ENCODE assay signal across 1 cellular context in the genomic region with DNA sequence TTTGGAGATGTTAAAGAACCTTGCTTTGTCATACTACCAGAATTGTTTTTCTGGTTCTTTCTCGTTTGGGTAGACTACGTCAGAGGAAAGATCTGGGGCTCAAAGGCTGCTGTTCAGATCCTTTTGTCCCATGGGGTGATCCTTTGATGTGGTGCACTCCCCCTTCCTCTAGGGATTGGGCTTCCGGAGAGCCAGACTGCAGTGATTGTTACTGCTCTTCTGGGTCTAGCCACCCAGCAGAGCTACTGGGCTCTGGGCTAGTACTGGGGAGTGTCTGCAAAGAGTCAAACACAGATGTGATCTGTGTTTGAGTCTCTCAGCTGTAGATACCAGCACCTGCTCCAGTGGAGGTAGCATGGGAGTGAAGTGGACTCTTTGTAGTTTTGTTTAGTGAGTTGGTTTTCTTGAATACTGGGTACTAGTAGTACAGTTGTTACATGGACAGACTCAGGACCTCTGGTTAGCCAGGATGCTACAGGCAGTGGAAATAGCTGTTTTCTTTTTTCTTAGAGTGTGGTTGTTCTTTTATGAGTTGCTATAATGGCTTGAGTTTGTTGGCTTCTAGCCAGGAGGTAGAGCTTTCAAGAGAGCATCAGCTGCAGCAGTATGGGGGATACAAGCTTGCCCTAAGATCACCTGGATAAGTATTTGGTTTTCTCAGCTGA.
TF ChIP-seq lines count a peak whose summit lies in the region.

No MANE protein-coding gene starts in this region.

TF ChIP-seq in HepG2, 621 proteins besides CTCF, POLR2A, EP300 and RAD21 (continued from another document and continues in another):
- TF ChIP-seq, protein P1, sequence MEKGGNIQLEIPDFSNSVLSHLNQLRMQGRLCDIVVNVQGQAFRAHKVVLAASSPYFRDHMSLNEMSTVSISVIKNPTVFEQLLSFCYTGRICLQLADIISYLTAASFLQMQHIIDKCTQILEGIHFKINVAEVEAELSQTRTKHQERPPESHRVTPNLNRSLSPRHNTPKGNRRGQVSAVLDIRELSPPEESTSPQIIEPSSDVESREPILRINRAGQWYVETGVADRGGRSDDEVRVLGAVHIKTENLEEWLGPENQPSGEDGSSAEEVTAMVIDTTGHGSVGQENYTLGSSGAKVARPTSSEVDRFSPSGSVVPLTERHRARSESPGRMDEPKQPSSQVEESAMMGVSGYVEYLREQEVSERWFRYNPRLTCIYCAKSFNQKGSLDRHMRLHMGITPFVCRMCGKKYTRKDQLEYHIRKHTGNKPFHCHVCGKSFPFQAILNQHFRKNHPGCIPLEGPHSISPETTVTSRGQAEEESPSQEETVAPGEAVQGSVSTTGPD (CRISPR knock-in tag; IDR thresholded peaks at IDR 0.05), result no peak
- TF ChIP-seq, protein P2, sequence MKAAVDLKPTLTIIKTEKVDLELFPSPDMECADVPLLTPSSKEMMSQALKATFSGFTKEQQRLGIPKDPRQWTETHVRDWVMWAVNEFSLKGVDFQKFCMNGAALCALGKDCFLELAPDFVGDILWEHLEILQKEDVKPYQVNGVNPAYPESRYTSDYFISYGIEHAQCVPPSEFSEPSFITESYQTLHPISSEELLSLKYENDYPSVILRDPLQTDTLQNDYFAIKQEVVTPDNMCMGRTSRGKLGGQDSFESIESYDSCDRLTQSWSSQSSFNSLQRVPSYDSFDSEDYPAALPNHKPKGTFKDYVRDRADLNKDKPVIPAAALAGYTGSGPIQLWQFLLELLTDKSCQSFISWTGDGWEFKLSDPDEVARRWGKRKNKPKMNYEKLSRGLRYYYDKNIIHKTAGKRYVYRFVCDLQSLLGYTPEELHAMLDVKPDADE (CRISPR knock-in tag; IDR thresholded peaks at IDR 0.05), result no peak
- TF ChIP-seq, protein P3, sequence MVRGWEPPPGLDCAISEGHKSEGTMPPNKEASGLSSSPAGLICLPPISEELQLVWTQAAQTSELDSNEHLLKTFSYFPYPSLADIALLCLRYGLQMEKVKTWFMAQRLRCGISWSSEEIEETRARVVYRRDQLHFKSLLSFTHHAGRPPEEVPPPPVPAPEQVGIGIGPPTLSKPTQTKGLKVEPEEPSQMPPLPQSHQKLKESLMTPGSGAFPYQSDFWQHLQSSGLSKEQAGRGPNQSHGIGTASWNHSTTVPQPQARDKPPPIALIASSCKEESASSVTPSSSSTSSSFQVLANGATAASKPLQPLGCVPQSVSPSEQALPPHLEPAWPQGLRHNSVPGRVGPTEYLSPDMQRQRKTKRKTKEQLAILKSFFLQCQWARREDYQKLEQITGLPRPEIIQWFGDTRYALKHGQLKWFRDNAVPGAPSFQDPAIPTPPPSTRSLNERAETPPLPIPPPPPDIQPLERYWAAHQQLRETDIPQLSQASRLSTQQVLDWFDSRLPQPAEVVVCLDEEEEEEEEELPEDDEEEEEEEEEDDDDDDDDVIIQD (CRISPR knock-in tag; IDR thresholded peaks at IDR 0.05; ENCODE audit: low read depth), result peak; percentile 84
- TF ChIP-seq, protein P4, sequence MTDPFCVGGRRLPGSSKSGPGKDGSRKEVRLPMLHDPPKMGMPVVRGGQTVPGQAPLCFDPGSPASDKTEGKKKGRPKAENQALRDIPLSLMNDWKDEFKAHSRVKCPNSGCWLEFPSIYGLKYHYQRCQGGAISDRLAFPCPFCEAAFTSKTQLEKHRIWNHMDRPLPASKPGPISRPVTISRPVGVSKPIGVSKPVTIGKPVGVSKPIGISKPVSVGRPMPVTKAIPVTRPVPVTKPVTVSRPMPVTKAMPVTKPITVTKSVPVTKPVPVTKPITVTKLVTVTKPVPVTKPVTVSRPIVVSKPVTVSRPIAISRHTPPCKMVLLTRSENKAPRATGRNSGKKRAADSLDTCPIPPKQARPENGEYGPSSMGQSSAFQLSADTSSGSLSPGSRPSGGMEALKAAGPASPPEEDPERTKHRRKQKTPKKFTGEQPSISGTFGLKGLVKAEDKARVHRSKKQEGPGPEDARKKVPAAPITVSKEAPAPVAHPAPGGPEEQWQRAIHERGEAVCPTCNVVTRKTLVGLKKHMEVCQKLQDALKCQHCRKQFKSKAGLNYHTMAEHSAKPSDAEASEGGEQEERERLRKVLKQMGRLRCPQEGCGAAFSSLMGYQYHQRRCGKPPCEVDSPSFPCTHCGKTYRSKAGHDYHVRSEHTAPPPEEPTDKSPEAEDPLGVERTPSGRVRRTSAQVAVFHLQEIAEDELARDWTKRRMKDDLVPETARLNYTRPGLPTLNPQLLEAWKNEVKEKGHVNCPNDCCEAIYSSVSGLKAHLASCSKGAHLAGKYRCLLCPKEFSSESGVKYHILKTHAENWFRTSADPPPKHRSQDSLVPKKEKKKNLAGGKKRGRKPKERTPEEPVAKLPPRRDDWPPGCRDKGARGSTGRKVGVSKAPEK (CRISPR knock-in tag; IDR thresholded peaks at IDR 0.05; ENCODE audit: borderline replicate concordance), result no peak
- TF ChIP-seq ZFP1 (CRISPR knock-in tag; IDR thresholded peaks at IDR 0.05) (no peak), ZMYM2 (CRISPR knock-in tag; IDR thresholded peaks at IDR 0.05) (0 out of 2 replicates have a peak, but pooled peaks have one; percentile 24), ZNF17 (CRISPR knock-in tag; IDR thresholded peaks at IDR 0.05) (no peak), HMG20B (CRISPR knock-in tag; conservative IDR thresholded peaks at IDR 0.05) (peak; percentile 88), PHF21A (CRISPR knock-in tag; IDR thresholded peaks at IDR 0.05) (peak; percentile 85), KDM5B (CRISPR knock-in tag; IDR thresholded peaks at IDR 0.05; ENCODE audit: borderline replicate concordance) (no peak), SP2 (CRISPR knock-in tag; IDR thresholded peaks at IDR 0.05) (no peak), ZNF619 (CRISPR knock-in tag; IDR thresholded peaks at IDR 0.05) (no peak), KDM5A (IDR thresholded peaks at IDR 0.05; ENCODE audit: borderline replicate concordance, low read length) (no peak), MED8 (CRISPR knock-in tag; IDR thresholded peaks at IDR 0.05; ENCODE audit: insufficient replicate concordance) (no peak), ZNF326 (CRISPR knock-in tag; IDR thresholded peaks at IDR 0.05; ENCODE audit: borderline replicate concordance) (no peak), RFXANK (CRISPR knock-in tag; IDR thresholded peaks at IDR 0.05) (no peak), PAWR (CRISPR knock-in tag; IDR thresholded peaks at IDR 0.05; ENCODE audit: borderline replicate concordance) (no peak), ZNF12 (CRISPR knock-in tag; IDR thresholded peaks at IDR 0.05) (no peak), ZNF720 (CRISPR knock-in tag; IDR thresholded peaks at IDR 0.05) (no peak), ZNF235 (CRISPR knock-in tag; IDR thresholded peaks at IDR 0.05; ENCODE audit: borderline replicate concordance) (no peak), ZMAT3 (CRISPR knock-in tag; conservative IDR thresholded peaks at IDR 0.05) (no peak), ZSCAN12 (CRISPR knock-in tag; IDR thresholded peaks at IDR 0.05) (no peak)
- TF ChIP-seq, protein P5, sequence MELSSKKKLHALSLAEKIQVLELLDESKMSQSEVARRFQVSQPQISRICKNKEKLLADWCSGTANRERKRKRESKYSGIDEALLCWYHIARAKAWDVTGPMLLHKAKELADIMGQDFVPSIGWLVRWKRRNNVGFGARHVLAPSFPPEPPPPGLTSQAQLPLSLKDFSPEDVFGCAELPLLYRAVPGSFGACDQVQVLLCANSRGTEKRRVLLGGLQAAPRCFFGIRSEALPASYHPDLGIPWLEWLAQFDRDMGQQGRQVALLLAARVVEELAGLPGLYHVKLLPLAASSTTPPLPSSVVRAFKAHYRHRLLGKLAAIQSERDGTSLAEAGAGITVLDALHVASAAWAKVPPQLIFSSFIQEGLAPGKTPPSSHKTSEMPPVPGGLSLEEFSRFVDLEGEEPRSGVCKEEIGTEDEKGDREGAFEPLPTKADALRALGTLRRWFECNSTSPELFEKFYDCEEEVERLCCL (CRISPR knock-in tag; IDR thresholded peaks at IDR 0.05; ENCODE audit: borderline replicate concordance), result no peak
- TF ChIP-seq, protein P6, sequence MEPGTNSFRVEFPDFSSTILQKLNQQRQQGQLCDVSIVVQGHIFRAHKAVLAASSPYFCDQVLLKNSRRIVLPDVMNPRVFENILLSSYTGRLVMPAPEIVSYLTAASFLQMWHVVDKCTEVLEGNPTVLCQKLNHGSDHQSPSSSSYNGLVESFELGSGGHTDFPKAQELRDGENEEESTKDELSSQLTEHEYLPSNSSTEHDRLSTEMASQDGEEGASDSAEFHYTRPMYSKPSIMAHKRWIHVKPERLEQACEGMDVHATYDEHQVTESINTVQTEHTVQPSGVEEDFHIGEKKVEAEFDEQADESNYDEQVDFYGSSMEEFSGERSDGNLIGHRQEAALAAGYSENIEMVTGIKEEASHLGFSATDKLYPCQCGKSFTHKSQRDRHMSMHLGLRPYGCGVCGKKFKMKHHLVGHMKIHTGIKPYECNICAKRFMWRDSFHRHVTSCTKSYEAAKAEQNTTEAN (CRISPR knock-in tag; conservative IDR thresholded peaks at IDR 0.05), result peak; percentile 75; the same call in 1 of the 2 replicates
- TF ChIP-seq, protein P7, sequence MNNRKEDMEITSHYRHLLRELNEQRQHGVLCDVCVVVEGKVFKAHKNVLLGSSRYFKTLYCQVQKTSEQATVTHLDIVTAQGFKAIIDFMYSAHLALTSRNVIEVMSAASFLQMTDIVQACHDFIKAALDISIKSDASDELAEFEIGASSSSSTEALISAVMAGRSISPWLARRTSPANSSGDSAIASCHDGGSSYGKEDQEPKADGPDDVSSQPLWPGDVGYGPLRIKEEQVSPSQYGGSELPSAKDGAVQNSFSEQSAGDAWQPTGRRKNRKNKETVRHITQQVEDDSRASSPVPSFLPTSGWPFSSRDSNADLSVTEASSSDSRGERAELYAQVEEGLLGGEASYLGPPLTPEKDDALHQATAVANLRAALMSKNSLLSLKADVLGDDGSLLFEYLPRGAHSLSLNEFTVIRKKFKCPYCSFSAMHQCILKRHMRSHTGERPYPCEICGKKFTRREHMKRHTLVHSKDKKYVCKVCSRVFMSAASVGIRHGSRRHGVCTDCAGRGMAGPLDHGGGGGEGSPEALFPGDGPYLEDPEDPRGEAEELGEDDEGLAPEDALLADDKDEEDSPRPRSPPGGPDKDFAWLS (CRISPR knock-in tag; IDR thresholded peaks at IDR 0.05; ENCODE audit: borderline replicate concordance), result no peak
- TF ChIP-seq, protein P8, sequence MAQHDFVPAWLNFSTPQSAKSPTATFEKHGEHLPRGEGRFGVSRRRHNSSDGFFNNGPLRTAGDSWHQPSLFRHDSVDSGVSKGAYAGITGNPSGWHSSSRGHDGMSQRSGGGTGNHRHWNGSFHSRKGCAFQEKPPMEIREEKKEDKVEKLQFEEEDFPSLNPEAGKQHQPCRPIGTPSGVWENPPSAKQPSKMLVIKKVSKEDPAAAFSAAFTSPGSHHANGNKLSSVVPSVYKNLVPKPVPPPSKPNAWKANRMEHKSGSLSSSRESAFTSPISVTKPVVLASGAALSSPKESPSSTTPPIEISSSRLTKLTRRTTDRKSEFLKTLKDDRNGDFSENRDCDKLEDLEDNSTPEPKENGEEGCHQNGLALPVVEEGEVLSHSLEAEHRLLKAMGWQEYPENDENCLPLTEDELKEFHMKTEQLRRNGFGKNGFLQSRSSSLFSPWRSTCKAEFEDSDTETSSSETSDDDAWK (CRISPR knock-in tag; IDR thresholded peaks at IDR 0.05), result no peak
- TF ChIP-seq, protein P9, sequence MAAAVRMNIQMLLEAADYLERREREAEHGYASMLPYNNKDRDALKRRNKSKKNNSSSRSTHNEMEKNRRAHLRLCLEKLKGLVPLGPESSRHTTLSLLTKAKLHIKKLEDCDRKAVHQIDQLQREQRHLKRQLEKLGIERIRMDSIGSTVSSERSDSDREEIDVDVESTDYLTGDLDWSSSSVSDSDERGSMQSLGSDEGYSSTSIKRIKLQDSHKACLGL (CRISPR knock-in tag; IDR thresholded peaks at IDR 0.05), result no peak
- TF ChIP-seq, protein P10, sequence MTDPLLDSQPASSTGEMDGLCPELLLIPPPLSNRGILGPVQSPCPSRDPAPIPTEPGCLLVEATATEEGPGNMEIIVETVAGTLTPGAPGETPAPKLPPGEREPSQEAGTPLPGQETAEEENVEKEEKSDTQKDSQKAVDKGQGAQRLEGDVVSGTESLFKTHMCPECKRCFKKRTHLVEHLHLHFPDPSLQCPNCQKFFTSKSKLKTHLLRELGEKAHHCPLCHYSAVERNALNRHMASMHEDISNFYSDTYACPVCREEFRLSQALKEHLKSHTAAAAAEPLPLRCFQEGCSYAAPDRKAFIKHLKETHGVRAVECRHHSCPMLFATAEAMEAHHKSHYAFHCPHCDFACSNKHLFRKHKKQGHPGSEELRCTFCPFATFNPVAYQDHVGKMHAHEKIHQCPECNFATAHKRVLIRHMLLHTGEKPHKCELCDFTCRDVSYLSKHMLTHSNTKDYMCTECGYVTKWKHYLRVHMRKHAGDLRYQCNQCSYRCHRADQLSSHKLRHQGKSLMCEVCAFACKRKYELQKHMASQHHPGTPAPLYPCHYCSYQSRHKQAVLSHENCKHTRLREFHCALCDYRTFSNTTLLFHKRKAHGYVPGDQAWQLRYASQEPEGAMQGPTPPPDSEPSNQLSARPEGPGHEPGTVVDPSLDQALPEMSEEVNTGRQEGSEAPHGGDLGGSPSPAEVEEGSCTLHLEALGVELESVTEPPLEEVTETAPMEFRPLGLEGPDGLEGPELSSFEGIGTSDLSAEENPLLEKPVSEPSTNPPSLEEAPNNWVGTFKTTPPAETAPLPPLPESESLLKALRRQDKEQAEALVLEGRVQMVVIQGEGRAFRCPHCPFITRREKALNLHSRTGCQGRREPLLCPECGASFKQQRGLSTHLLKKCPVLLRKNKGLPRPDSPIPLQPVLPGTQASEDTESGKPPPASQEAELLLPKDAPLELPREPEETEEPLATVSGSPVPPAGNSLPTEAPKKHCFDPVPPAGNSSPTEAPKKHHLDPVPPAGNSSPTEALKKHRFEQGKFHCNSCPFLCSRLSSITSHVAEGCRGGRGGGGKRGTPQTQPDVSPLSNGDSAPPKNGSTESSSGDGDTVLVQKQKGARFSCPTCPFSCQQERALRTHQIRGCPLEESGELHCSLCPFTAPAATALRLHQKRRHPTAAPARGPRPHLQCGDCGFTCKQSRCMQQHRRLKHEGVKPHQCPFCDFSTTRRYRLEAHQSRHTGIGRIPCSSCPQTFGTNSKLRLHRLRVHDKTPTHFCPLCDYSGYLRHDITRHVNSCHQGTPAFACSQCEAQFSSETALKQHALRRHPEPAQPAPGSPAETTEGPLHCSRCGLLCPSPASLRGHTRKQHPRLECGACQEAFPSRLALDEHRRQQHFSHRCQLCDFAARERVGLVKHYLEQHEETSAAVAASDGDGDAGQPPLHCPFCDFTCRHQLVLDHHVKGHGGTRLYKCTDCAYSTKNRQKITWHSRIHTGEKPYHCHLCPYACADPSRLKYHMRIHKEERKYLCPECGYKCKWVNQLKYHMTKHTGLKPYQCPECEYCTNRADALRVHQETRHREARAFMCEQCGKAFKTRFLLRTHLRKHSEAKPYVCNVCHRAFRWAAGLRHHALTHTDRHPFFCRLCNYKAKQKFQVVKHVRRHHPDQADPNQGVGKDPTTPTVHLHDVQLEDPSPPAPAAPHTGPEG (CRISPR knock-in tag; IDR thresholded peaks at IDR 0.05), result no peak
- TF ChIP-seq, protein P11, sequence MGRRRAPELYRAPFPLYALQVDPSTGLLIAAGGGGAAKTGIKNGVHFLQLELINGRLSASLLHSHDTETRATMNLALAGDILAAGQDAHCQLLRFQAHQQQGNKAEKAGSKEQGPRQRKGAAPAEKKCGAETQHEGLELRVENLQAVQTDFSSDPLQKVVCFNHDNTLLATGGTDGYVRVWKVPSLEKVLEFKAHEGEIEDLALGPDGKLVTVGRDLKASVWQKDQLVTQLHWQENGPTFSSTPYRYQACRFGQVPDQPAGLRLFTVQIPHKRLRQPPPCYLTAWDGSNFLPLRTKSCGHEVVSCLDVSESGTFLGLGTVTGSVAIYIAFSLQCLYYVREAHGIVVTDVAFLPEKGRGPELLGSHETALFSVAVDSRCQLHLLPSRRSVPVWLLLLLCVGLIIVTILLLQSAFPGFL (CRISPR knock-in tag; IDR thresholded peaks at IDR 0.05), result no peak
